ENCODE assay signal across 2 cellular contexts in the genomic region with DNA sequence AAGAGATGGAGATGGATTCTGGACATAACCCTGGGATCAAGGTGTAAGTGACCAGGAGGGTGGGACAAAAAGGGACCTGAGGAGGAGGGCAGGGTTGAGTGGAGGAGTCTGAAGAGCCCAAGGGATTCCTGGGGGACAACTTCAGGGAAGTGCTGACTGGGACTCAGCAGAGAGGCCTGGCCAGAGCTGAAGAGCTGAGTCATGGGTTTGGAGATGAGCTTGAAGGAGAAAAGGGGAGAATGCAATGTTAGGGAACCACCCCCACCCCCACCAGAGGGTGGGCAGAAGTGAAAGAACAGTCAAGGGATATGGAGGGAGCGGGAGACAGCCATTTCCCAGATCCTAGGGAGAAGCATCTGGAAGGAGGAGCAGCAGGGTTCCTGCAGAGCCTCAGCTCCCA.
TF ChIP-seq lines count a peak whose summit lies in the region.

No MANE protein-coding gene starts in this region.

TF ChIP-seq in IMR-90, 13 proteins besides CTCF, POLR2A, EP300 and RAD21:
- TF ChIP-seq, protein P1, sequence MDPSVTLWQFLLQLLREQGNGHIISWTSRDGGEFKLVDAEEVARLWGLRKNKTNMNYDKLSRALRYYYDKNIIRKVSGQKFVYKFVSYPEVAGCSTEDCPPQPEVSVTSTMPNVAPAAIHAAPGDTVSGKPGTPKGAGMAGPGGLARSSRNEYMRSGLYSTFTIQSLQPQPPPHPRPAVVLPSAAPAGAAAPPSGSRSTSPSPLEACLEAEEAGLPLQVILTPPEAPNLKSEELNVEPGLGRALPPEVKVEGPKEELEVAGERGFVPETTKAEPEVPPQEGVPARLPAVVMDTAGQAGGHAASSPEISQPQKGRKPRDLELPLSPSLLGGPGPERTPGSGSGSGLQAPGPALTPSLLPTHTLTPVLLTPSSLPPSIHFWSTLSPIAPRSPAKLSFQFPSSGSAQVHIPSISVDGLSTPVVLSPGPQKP (IDR thresholded peaks at IDR 0.05; ENCODE audit: borderline replicate concordance, low read depth, low read length), result no peak
- TF ChIP-seq MAFK (IDR thresholded peaks at IDR 0.05; ENCODE audit: low read depth, low read length) (no peak), MAZ (IDR thresholded peaks at IDR 0.05; ENCODE audit: borderline replicate concordance, low read depth, low read length) (no peak)
- TF ChIP-seq, protein P2, sequence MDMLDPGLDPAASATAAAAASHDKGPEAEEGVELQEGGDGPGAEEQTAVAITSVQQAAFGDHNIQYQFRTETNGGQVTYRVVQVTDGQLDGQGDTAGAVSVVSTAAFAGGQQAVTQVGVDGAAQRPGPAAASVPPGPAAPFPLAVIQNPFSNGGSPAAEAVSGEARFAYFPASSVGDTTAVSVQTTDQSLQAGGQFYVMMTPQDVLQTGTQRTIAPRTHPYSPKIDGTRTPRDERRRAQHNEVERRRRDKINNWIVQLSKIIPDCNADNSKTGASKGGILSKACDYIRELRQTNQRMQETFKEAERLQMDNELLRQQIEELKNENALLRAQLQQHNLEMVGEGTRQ (IDR thresholded peaks at IDR 0.05; ENCODE audit: low read depth, low read length), result no peak

TF ChIP-seq in K562, 482 proteins besides CTCF, POLR2A, EP300 and RAD21:
- TF ChIP-seq ZNF316 (IDR thresholded peaks at IDR 0.05), result 0 out of 2 replicates have a peak, but pooled peaks have one; percentile 37
- TF ChIP-seq, protein P3, sequence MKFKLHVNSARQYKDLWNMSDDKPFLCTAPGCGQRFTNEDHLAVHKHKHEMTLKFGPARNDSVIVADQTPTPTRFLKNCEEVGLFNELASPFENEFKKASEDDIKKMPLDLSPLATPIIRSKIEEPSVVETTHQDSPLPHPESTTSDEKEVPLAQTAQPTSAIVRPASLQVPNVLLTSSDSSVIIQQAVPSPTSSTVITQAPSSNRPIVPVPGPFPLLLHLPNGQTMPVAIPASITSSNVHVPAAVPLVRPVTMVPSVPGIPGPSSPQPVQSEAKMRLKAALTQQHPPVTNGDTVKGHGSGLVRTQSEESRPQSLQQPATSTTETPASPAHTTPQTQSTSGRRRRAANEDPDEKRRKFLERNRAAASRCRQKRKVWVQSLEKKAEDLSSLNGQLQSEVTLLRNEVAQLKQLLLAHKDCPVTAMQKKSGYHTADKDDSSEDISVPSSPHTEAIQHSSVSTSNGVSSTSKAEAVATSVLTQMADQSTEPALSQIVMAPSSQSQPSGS (CRISPR knock-in tag; IDR thresholded peaks at IDR 0.05), result no peak
